Comparison of ENCODE assay signal across 10 cellular contexts in the genomic region with DNA sequence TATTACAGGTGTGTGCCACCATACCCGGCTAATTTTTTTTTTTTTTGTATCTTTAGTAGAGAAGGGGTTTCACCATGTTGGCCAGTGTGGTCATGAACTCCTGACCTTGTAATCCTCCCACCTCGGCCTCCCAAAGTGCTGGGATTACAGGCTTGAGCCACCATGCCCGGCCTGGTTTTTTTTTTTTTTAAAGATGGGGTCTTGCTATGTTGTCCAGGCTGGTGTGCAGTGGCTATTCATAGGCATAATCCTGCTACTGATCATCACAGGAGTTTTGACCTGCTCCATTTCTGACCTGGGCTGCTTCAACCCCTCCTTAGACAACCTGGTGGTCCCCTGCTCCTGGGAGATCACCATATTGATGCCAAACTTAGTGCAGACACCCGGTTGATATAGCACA. TPM values are rescaled to one million over a fixed set of nuclear protein-coding genes. Genes with fewer than 3 reads are reported as not detected.
"Had no signal": no experiment of that assay in that cellular context is flagged by ENCODE, and none has a peak within 500 bp of the region (broad histone marks: within the 10 kb centered on the region; RNA-seq: fewer than 3 reads in every experiment).

No MANE protein-coding gene starts in this region.

- H3K36me3 Mint-ChIP-seq: IgD-negative memory B cell had no signal

- H2AFZ ChIP-seq: GM23338 had no signal

- H3K4me3 Mint-ChIP-seq: GM23338, H9, HFFc6, IgD-negative memory B cell had no signal

- H3K4me1 Mint-ChIP-seq: GM23338, H9 had no signal

- FAIRE-seq: H1, H54, HepG2 had no signal

- ATAC-seq: GM23338, HepG2 had no signal

- H3K27ac ChIP-seq: HL-60 had no signal

- H3K4me2 ChIP-seq: GM23338 had no signal

- H3K9me3 Mint-ChIP-seq: GM23338, H9, HFFc6 had no signal

- DNase-seq: H9, HCEC 1CT, HFFc6 had no signal

- H3K4me3 ChIP-seq: GM23338 had no signal

- H3K27ac Mint-ChIP-seq: GM23338, HFFc6, IgD-negative memory B cell had no signal

RNA-seq across cellular contexts. Expression of a gene that starts 20.7 kb away (rescaled TPM):
- polyA plus RNA-seq: IgD-negative memory B cell had no signal

RNA-seq across cellular contexts. Expression of a gene that starts 48.4 kb away (rescaled TPM):
- total RNA-seq: GM23338, HT1080 had no signal
- polyA plus RNA-seq: IgD-negative memory B cell had no signal

RNA-seq across cellular contexts. Expression of a gene that starts 55.6 kb away (rescaled TPM):
- total RNA-seq: GM23338, H1, H9, HepG2, HFFc6, HT1080 had no signal
- polyA plus RNA-seq: GM23338, H1, HepG2, IgD-negative memory B cell had no signal
